Comparison of ENCODE assay signal across 1 cellular context in the genomic region with DNA sequence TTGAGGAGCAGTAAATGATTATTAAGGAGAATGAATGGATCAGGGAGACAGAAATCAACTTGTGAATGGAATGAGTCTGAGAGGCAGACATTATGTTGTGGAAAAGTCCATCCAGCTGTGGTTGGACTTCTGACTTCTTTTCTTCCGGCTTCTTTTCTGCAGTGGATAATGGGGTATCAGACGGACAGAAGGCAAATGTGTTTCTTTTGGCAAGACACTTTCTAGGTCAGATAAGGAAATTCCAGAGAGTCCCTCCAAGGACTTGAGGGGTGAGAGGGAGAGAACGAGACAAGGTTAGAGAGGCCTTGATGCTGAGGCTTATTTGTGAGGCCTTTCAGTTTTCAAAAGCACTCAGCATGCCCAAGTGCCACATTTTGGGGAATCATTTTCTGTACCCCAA.
TF ChIP-seq lines count a peak whose summit lies in the region.

No MANE protein-coding gene starts in this region.

TF ChIP-seq in GM12891, 5 proteins besides CTCF, POLR2A, EP300 and RAD21:
- TF ChIP-seq POLR2AphosphoS5 (IDR thresholded peaks at IDR 0.05; ENCODE audit: low read depth, low read length) = no peak
- TF ChIP-seq PAX5 (IDR thresholded peaks at IDR 0.05; ENCODE audit: insufficient read depth, low read length, severe bottlenecking) = no peak
